21 cellular contexts compared by ENCODE assay signal in genomic region chr17:60160829-60161501, GRCh38. TPM values are rescaled to one million over a fixed set of nuclear protein-coding genes. Genes with fewer than 3 reads are reported as not detected.
DNase-seq lines count a peak whose midpoint lies in the region; ATAC-seq, FAIRE-seq and TF ChIP-seq lines count a peak whose summit lies in the region.
"Had no signal": no experiment of that assay in that cellular context is flagged by ENCODE, and none has a peak within 500 bp of the region (broad histone marks: within the 10 kb centered on the region; RNA-seq: fewer than 3 reads in every experiment).

No MANE protein-coding gene starts in this region.

- H3K79me2 ChIP-seq in GM12878 (ENCODE audit: control insufficient read depth, insufficient read depth, low read length): no peaks in the 10 kb centered on the region

- no peak for FAIRE-seq in GM12878 (lab: Jason Lieb, UNC)
- FAIRE-seq: A204.1, islet of Langerhans had no signal

- WGBS in GM12878 (ENCODE audit: insufficient coverage, insufficient replicate concordance, low lambda C conversion rate, missing lambda C conversion rate): 36% methylated on average over 9 of the region's 10 CpGs
- 62 to 66% methylated on average over 8 to 10 of the region's 10 CpGs for WGBS in upper lobe of left lung, 2 donors

- peak; percentile 53 for ATAC-seq in GM12878
- ATAC-seq in lower lobe of right lung: no peak
- no peak for ATAC-seq in upper lobe of left lung (ENCODE audit: low FRiP score in 2 of 2)
- no peak for ATAC-seq in HG02884 (IDR thresholded peaks at IDR 0.05; ENCODE audit: unreplicated experiment)
- ATAC-seq: foreskin keratinocyte had no signal

- POLR2A ChIA-PET in activated CD4-positive, alpha-beta T cell treated with anti-CD3 and anti-CD28 coated beads, Interleukin-2, amount 10 ng/mL, durations not matched to agents 7 days and 5 days (lab: Charles Lee): no interaction called here
- POLR2A ChIA-PET in GM12878 (lab: Charles Lee): interaction anchor here (0.9 kb wide), 1 partner anchor 10 kb away, joined by 5 read pairs; no protein-coding TSS in a partner anchor

- no peak overlapping the region for H2AFZ ChIP-seq in GM12878 (ENCODE audit: control insufficient read depth, low read depth, low read length)

- SMC1A ChIA-PET in GM12878 (lab: Charles Lee; ENCODE audit: uncharacterized antibody, unreplicated experiment): interaction anchor here (1.1 kb wide), 1 partner anchor 13 kb away, joined by 3 read pairs; no protein-coding TSS in a partner anchor

- in situ Hi-C loops in GM12878 (cut with MboI): no loop called here

- no peaks in the 10 kb centered on the region for H4K20me1 ChIP-seq in GM12878 (ENCODE audit: control insufficient read depth, insufficient read depth)

- H3K4me3 Mint-ChIP-seq in activated CD4-positive, alpha-beta T cell treated with anti-CD3 and anti-CD28 coated beads, Interleukin-2, amount 10 ng/mL, durations not matched to agents 7 days and 5 days: no peak overlapping the region
- H3K4me3 Mint-ChIP-seq: CD8-positive, alpha-beta memory T cell had no signal

- RAD21 ChIA-PET in GM12878 (lab: Charles Lee; ENCODE audit: unreplicated experiment): interaction anchor here (0.7 to 1.4 kb wide), 3 partner anchors 9 to 18 kb away, joined by 3 to 5 read pairs (median 4); no protein-coding TSS in a partner anchor

- TF ChIP-seq POLR2A in GM12878 (IDR thresholded peaks at IDR 0.05; ENCODE audit: low read depth, low read length) (no peak), upper lobe of left lung (IDR thresholded peaks at IDR 0.05) (no peak)

- H3K4me1 ChIP-seq in GM12878 (ENCODE audit: control insufficient read depth, insufficient read depth, low read length) (peaks cover 5% of the 10 kb centered on the region), lower lobe of right lung (peaks cover 30% of the 10 kb centered on the region), upper lobe of left lung (peaks cover 22 to 52% (median 45%) of the 10 kb centered on the region in 4 donors)
- H3K4me1 ChIP-seq: foreskin keratinocyte, prostate gland had no signal

- TF ChIP-seq EP300 in GM12878 (IDR thresholded peaks at IDR 0.05; ENCODE audit: borderline replicate concordance in 1 of 2, control insufficient read depth in 1 of 2, low read depth in 2 of 2, low read length in 2 of 2): no peak
- TF ChIP-seq EP300 in upper lobe of left lung (IDR thresholded peaks at IDR 0.05): no peak

- intact Hi-C loops in GM12878 (cut with micrococcal nuclease; ENCODE audit: unreplicated experiment) (no loop called here), lower lobe of right lung (cut with DNase I) (no loop called here)

- H3K36me3 Mint-ChIP-seq in activated CD4-positive, alpha-beta T cell treated with anti-CD3 and anti-CD28 coated beads, Interleukin-2, amount 10 ng/mL, durations not matched to agents 7 days and 5 days (ENCODE audit: low read depth): no peaks in the 10 kb centered on the region
- H3K36me3 Mint-ChIP-seq: CD8-positive, alpha-beta memory T cell had no signal

- no TSS peak for BruUV-seq in GM12878 (replicated peaks; lab: Mats Ljungman, UMichigan)

- CTCF ChIA-PET in activated CD4-positive, alpha-beta T cell treated with anti-CD3 and anti-CD28 coated beads, Interleukin-2, amount 10 ng/mL, durations not matched to agents 7 days and 5 days (lab: Charles Lee): no interaction called here
- CTCF ChIA-PET in GM12878 (lab: Yijun Ruan, JAX): interaction anchor here (1.0 to 1.6 kb wide), 3 partner anchors 10 to 18 kb away, joined by 3 to 6 read pairs (median 3); no protein-coding TSS in a partner anchor

- H3K9me3 ChIP-seq in GM12878 (replicated peaks; ENCODE audit: control insufficient read depth, insufficient read depth, low read length) (no peaks in the 10 kb centered on the region), lower lobe of right lung (no peaks in the 10 kb centered on the region), upper lobe of left lung (no peaks in the 10 kb centered on the region)
- H3K9me3 ChIP-seq: prostate gland had no signal

- H3K27me3 Mint-ChIP-seq in activated CD4-positive, alpha-beta T cell treated with anti-CD3 and anti-CD28 coated beads, Interleukin-2, amount 10 ng/mL, durations not matched to agents 7 days and 5 days: peaks cover 9% of the 10 kb centered on the region

- TF ChIP-seq RAD21 in GM12878 (IDR thresholded peaks at IDR 0.05; ENCODE audit: insufficient read depth, low read depth, low read length): no peak

- H3K27me3 ChIP-seq in GM12878 (replicated peaks in 1 of 2; ENCODE audit: control insufficient read depth in 2 of 2, insufficient read depth in 2 of 2, low read length in 1 of 2) (no peaks in the 10 kb centered on the region), lower lobe of right lung (ENCODE audit: low read depth) (peaks cover 10% of the 10 kb centered on the region), upper lobe of left lung (no peaks in the 10 kb centered on the region)

- H3K36me3 ChIP-seq in GM12878 (ENCODE audit: control insufficient read depth in 2 of 2, insufficient read depth in 2 of 2, low read length in 1 of 2) (no peaks in the 10 kb centered on the region), lower lobe of right lung (no peaks in the 10 kb centered on the region), upper lobe of left lung (peaks cover 0 to 12% (median 0%) of the 10 kb centered on the region in 4 donors)
- H3K36me3 ChIP-seq: prostate gland had no signal

- peak overlapping the region; percentile 31 for H3K27ac Mint-ChIP-seq in activated CD4-positive, alpha-beta T cell treated with anti-CD3 and anti-CD28 coated beads, Interleukin-2, amount 10 ng/mL, durations not matched to agents 7 days and 5 days
- H3K27ac Mint-ChIP-seq: CD8-positive, alpha-beta memory T cell had no signal

- H3K4me2 ChIP-seq in GM12878 (ENCODE audit: control insufficient read depth, insufficient read depth): no peak overlapping the region

- no peaks in the 10 kb centered on the region for H3K9me3 Mint-ChIP-seq in activated CD4-positive, alpha-beta T cell treated with anti-CD3 and anti-CD28 coated beads, Interleukin-2, amount 10 ng/mL, durations not matched to agents 7 days and 5 days

- no peak overlapping the region for H3K9ac ChIP-seq in GM12878 (ENCODE audit: control insufficient read depth, insufficient read depth, low read length)

- H3K4me1 Mint-ChIP-seq in activated CD4-positive, alpha-beta T cell treated with anti-CD3 and anti-CD28 coated beads, Interleukin-2, amount 10 ng/mL, durations not matched to agents 7 days and 5 days: peaks cover 8% of the 10 kb centered on the region

- no peak for DNase-seq in activated CD4-positive, alpha-beta T cell treated with anti-CD3 and anti-CD28 coated beads, Interleukin-2, amount 10 ng/mL, durations not matched to agents 7 days and 5 days
- DNase-seq in activated CD4-positive, alpha-beta T cell treated with anti-CD3 and anti-CD28 coated beads, Interleukin-2, amount 50 U/mL, for 4 hours: no peak
- DNase-seq in GM12878 (ENCODE audit: low read depth, low spot score) (no peak), lower lobe of right lung (peak; percentile 7), upper lobe of left lung (no peak), NCI-H2029 (lab: John Stamatoyannopoulos, UW) (no peak), NCI-H2171 treated with DMSO at 0.1 percent for 48 hours (lab: John Stamatoyannopoulos, UW) (no peak)
- DNase-seq: activated CD8-positive, alpha-beta memory T cell treated with anti-CD3 and anti-CD28 coated beads, Interleukin-2, amount 50 U/mL, for 4 hours; activated naive CD4-positive, alpha-beta T cell treated with anti-CD3 and anti-CD28 coated beads, Interleukin-2, amount 50 U/mL, for 16 hours; CD8-positive, alpha-beta memory T cell; foreskin keratinocyte; NCI-H187 treated with DMSO at 0.1 percent for 48 hours; NCI-H526; stimulated activated CD4-positive, alpha-beta T cell treated with anti-CD3 and anti-CD28 coated beads, Interleukin-12 subunit alpha, Interleukin-12 subunit beta, amount 100 ng/mL, for 4 hours had no signal

- H3K4me3 ChIP-seq in GM12878: no peak overlapping the region
- H3K4me3 ChIP-seq in lower lobe of right lung: no peak overlapping the region
- no peak overlapping the region for H3K4me3 ChIP-seq in upper lobe of left lung
- H3K4me3 ChIP-seq: prostate gland had no signal

- H3K27ac ChIP-seq in GM12878 (ENCODE audit: control insufficient read depth, insufficient read depth): no peak overlapping the region
- H3K27ac ChIP-seq in lower lobe of right lung: peak overlapping the region; percentile 74
- peak overlapping the region; percentile 85 to 87 (median 86) for H3K27ac ChIP-seq in upper lobe of left lung
- H3K27ac ChIP-seq: foreskin keratinocyte, prostate gland had no signal

- TF ChIP-seq CTCF in GM12878 (IDR thresholded peaks at IDR 0.05 in 2 of 3, conservative IDR thresholded peaks at IDR 0.05 in 1 of 3; ENCODE audit: control insufficient read depth in 2 of 3, extremely low read depth in 1 of 3, insufficient read depth in 1 of 3, low read depth in 3 of 3, low read length in 3 of 3) (no peak), lower lobe of right lung (IDR thresholded peaks at IDR 0.05) (no peak), upper lobe of left lung (IDR thresholded peaks at IDR 0.05) (no peak)

TF ChIP-seq in GM12878, 131 proteins besides CTCF, POLR2A, EP300 and RAD21 (continues in another document):
- TF ChIP-seq BMI1 (IDR thresholded peaks at IDR 0.05; ENCODE audit: borderline replicate concordance) (no peak), MTA2 (IDR thresholded peaks at IDR 0.05; ENCODE audit: low read depth) (peak; percentile 34; the same call in 1 of the 2 replicates), TAF1 (IDR thresholded peaks at IDR 0.05; ENCODE audit: borderline replicate concordance, low read depth, low read length) (no peak), WRNIP1 (IDR thresholded peaks at IDR 0.05; ENCODE audit: borderline replicate concordance, low read depth, low read length) (no peak)

RNA-seq across cellular contexts. Expression of gene CA4, which starts 11.2 kb away (rescaled TPM):
- total RNA-seq in activated CD4-positive, alpha-beta T cell treated with anti-CD3 and anti-CD28 coated beads, Interleukin-2, amount 10 ng/mL, durations not matched to agents 7 days and 5 days: not detected
- total RNA-seq in GM12878 (2013; cell fraction: nucleolus; rRNA removed): not detected in 2 replicates
- total RNA-seq in GM12878 (2014; rRNA removed) (not detected in 2 replicates), GM12878 (2014; rRNA removed; fragmentation: Illumina TruSeq; extraction: Trizol) (not detected in 2 replicates), GM12878 (2021) (not detected in 2 replicates), lower lobe of right lung (72.8 TPM), upper lobe of left lung (100 to 1,000 TPM in 1 of 6 donors, 10 to 100 TPM in 4, 1 to 10 TPM in 1; 7.3 to 102 (median 45.5) TPM)
- not detected for polyA plus RNA-seq in GM12878 (2011; ENCODE audit: low read depth)
- polyA plus RNA-seq in GM12878 (2011; rRNA removed) (0.20 and 0.31 TPM in 2 replicates), GM12878 (2014; fragmentation: Illumina TruSeq; extraction: Trizol) (0.13 TPM in 1 of 2 replicates, not detected in the other), GM12878 (2014; fragmentation: Nextera tagmentation; extraction: Ambion mirVana) (not detected), GM12878 (2014; rRNA removed) (not detected in 2 replicates), GM12878 (2016; fragmentation: Nextera tagmentation; extraction: Ambion mirVana) (not detected)
- polyA plus RNA-seq in GM12878 (2011; cell fraction: cytosol; rRNA removed): 0.32 and 0.43 TPM in 2 replicates
- polyA plus RNA-seq in GM12878 (2011; cell fraction: nucleus; rRNA removed): 0.19 and 0.57 TPM in 2 replicates
- polyA plus RNA-seq in GM12878 (2012): not detected in 2 replicates
- not detected in 2 replicates for polyA minus RNA-seq in GM12878 (2011; rRNA and poly(A)+ RNA removed)
- not detected in 2 replicates for polyA minus RNA-seq in GM12878 (2011; cell fraction: cytosol; rRNA and poly(A)+ RNA removed)
- not detected in 2 replicates for polyA minus RNA-seq in GM12878 (2011; cell fraction: nucleus; rRNA and poly(A)+ RNA removed)
- total RNA-seq: CD8-positive, alpha-beta memory T cell; foreskin keratinocyte; HT-29; M059J; mononuclear cell had no signal
- polyA plus RNA-seq: CD8-positive, alpha-beta memory T cell; foreskin keratinocyte had no signal

Comparison
In these comparisons a context has a peak if more than half of its experiments do, and no peak if none do; other contexts are left out.
1. RNA of gene CA4, which starts 11.2 kb away (total RNA-seq): 72.8 TPM in lower lobe of right lung (single experiment) and 7.3 to 102 TPM in upper lobe of left lung; not detected in GM12878 and not detected in activated CD4-positive, alpha-beta T cell treated with anti-CD3 and anti-CD28 coated beads, Interleukin-2, amount 10 ng/mL, durations not matched to agents 7 days and 5 days; every median in the first group is over 4 times any median in the second.